ENCODE assay signal across 8 cellular contexts in genomic region chr14:77457115-77457521, GRCh38. TPM values are rescaled to one million over a fixed set of nuclear protein-coding genes. Genes with fewer than 3 reads are reported as not detected.
A peak's percentile ranks its signal among the peaks of the same experiment; 100 is the strongest.
DNase-seq lines count a peak whose midpoint lies in the region; ATAC-seq, FAIRE-seq and TF ChIP-seq lines count a peak whose summit lies in the region.

No MANE protein-coding gene starts in this region.

- H3K27me3 ChIP-seq in iPS-15b (ENCODE audit: control insufficient read depth, insufficient read depth, low read length) (no peaks in the 10 kb centered on the region), stomach (no peaks in the 10 kb centered on the region)

- H3K4me1 Mint-ChIP-seq in activated T-helper 1 cell treated with anti-CD3 and anti-CD28 coated beads, Interleukin-12 subunit alpha, Interleukin-12 subunit beta, Interleukin-2, Interleukin-4 antibody, amounts not matched to agents 30 ng/mL and 10 ng/mL and 1 ng/mL, durations not matched to agents 14 hours and 24 hours and 36 hours (ENCODE audit: low read depth) = peaks cover 29% of the 10 kb centered on the region

- peak overlapping the region; percentile 100 for H3K27ac Mint-ChIP-seq in activated T-helper 1 cell treated with anti-CD3 and anti-CD28 coated beads, Interleukin-12 subunit alpha, Interleukin-12 subunit beta, Interleukin-2, Interleukin-4 antibody, amounts not matched to agents 30 ng/mL and 10 ng/mL and 1 ng/mL, durations not matched to agents 14 hours and 24 hours and 36 hours

- peak; percentile 94 for TF ChIP-seq POLR2A in GM18526 (IDR thresholded peaks at IDR 0.05; ENCODE audit: extremely low read depth, insufficient read length)
- TF ChIP-seq POLR2A in stomach (IDR thresholded peaks at IDR 0.05) = no peak

- no peak for TF ChIP-seq EP300 in stomach (IDR thresholded peaks at IDR 0.05)

- no peaks in the 10 kb centered on the region for H3K27me3 Mint-ChIP-seq in activated T-helper 1 cell treated with anti-CD3 and anti-CD28 coated beads, Interleukin-12 subunit alpha, Interleukin-12 subunit beta, Interleukin-2, Interleukin-4 antibody, amounts not matched to agents 30 ng/mL and 10 ng/mL and 1 ng/mL, durations not matched to agents 14 hours and 24 hours and 36 hours (ENCODE audit: insufficient read depth)

- H3K4me3 ChIP-seq in iPS-15b (ENCODE audit: low read depth, low read length) (peak overlapping the region; percentile 100), stomach (peak overlapping the region; percentile 87 to 98 (median 98))

- ATAC-seq in HG03039 (IDR thresholded peaks at IDR 0.05; ENCODE audit: unreplicated experiment) (peak; percentile 12), sciatic nerve (no peak)

- no peak for DNase-seq in activated T-helper 1 cell treated with anti-CD3 and anti-CD28 coated beads, Interleukin-12 subunit alpha, Interleukin-12 subunit beta, Interleukin-2, Interleukin-4 antibody, amounts not matched to agents 30 ng/mL and 10 ng/mL and 1 ng/mL, durations not matched to agents 14 hours and 24 hours and 36 hours (ENCODE audit: low spot score)
- DNase-seq in stomach = no peak
- no peak for DNase-seq in anterior cingulate cortex (lab: John Stamatoyannopoulos, UW)
- no peak for DNase-seq in HTR-8/SVneo (ENCODE audit: insufficient read length, low spot score)
- no peak for DNase-seq in sciatic nerve (ENCODE audit: low spot score)

- WGBS in stomach, 5 donors = 0 to 1% (median 0%) methylated on average over 15 to 18 of the region's 18 CpGs

- H3K9ac ChIP-seq in iPS-15b (ENCODE audit: low read depth, low read length) = peak overlapping the region; percentile 92

- TF ChIP-seq CTCF in stomach (IDR thresholded peaks at IDR 0.05) = no peak

- intact Hi-C loops in activated T-helper 1 cell treated with anti-CD3 and anti-CD28 coated beads, Interleukin-12 subunit alpha, Interleukin-12 subunit beta, Interleukin-2, Interleukin-4 antibody, amounts not matched to agents 30 ng/mL and 10 ng/mL and 1 ng/mL, durations not matched to agents 14 hours and 24 hours and 36 hours (cut with micrococcal nuclease) = loop anchor here (1.0 to 10.0 kb wide), 12 partner anchors 80 to 1304 kb away; partner anchors contain the start of genes ADCK1, ALKBH1, CIPC and GSTZ1
- intact Hi-C loops in stomach (cut with DNase I; ENCODE audit: low total_unique reads) = loop anchor here (10.0 kb wide), 2 partner anchors 88 to 132 kb away; partner anchors contain the start of genes GSTZ1 and POMT2
- intact Hi-C loops in sciatic nerve (cut with DNase I) = no loop called here

- H3K36me3 Mint-ChIP-seq in activated T-helper 1 cell treated with anti-CD3 and anti-CD28 coated beads, Interleukin-12 subunit alpha, Interleukin-12 subunit beta, Interleukin-2, Interleukin-4 antibody, amounts not matched to agents 30 ng/mL and 10 ng/mL and 1 ng/mL, durations not matched to agents 14 hours and 24 hours and 36 hours (ENCODE audit: low read depth) = peaks cover 31% of the 10 kb centered on the region

- FAIRE-seq in HTR-8/SVneo (lab: Jason Lieb, UNC) = no peak

- no peaks in the 10 kb centered on the region for H3K9me3 ChIP-seq in iPS-15b (ENCODE audit: control insufficient read depth, insufficient read depth, low read length)
- H3K9me3 ChIP-seq in stomach = no peaks in the 10 kb centered on the region

- peaks cover 18% of the 10 kb centered on the region for H3K36me3 ChIP-seq in iPS-15b (ENCODE audit: control insufficient read depth, insufficient read depth, low read length)
- peaks cover 34 to 46% (median 43%) of the 10 kb centered on the region in 4 donors for H3K36me3 ChIP-seq in stomach

- peak overlapping the region; percentile 79 to 96 (median 93) for H3K27ac ChIP-seq in stomach

- H3K4me3 Mint-ChIP-seq in activated T-helper 1 cell treated with anti-CD3 and anti-CD28 coated beads, Interleukin-12 subunit alpha, Interleukin-12 subunit beta, Interleukin-2, Interleukin-4 antibody, amounts not matched to agents 30 ng/mL and 10 ng/mL and 1 ng/mL, durations not matched to agents 14 hours and 24 hours and 36 hours = peak overlapping the region; percentile 100

- H3K4me1 ChIP-seq in iPS-15b (ENCODE audit: control insufficient read depth, insufficient read depth, low read length) (peaks cover 6% of the 10 kb centered on the region), stomach (peaks cover 13 to 49% (median 35%) of the 10 kb centered on the region in 4 donors)

- no peaks in the 10 kb centered on the region for H3K9me3 Mint-ChIP-seq in activated T-helper 1 cell treated with anti-CD3 and anti-CD28 coated beads, Interleukin-12 subunit alpha, Interleukin-12 subunit beta, Interleukin-2, Interleukin-4 antibody, amounts not matched to agents 30 ng/mL and 10 ng/mL and 1 ng/mL, durations not matched to agents 14 hours and 24 hours and 36 hours

RNA-seq across cellular contexts. Expression of gene VIPAS39, which starts 0.3 kb away (rescaled TPM):
- total RNA-seq in activated T-helper 1 cell treated with anti-CD3 and anti-CD28 coated beads, Interleukin-12 subunit alpha, Interleukin-12 subunit beta, Interleukin-2, Interleukin-4 antibody, amounts not matched to agents 30 ng/mL and 10 ng/mL and 1 ng/mL, durations not matched to agents 14 hours and 24 hours and 36 hours = 17.3 and 18.7 TPM in 2 replicates
- 10 to 100 TPM in 4 of 5 donors, 1 to 10 TPM in 1; 7.2 to 53.1 (median 20.2) TPM for total RNA-seq in stomach
- 10 to 100 TPM in 1 of 3 donors, 1 to 10 TPM in 2; 6.3 to 11.0 (median 9.3) TPM for polyA plus RNA-seq in stomach
- total RNA-seq in sciatic nerve = 17.9 TPM

RNA-seq across cellular contexts. Expression of gene AHSA1, which starts 0.8 kb away (rescaled TPM):
- total RNA-seq in activated T-helper 1 cell treated with anti-CD3 and anti-CD28 coated beads, Interleukin-12 subunit alpha, Interleukin-12 subunit beta, Interleukin-2, Interleukin-4 antibody, amounts not matched to agents 30 ng/mL and 10 ng/mL and 1 ng/mL, durations not matched to agents 14 hours and 24 hours and 36 hours = 370 and 383 TPM in 2 replicates
- total RNA-seq in stomach = 100 to 1,000 TPM in 1 of 5 donors, 10 to 100 TPM in 4; 47.2 to 109 (median 76.4) TPM
- 10 to 100 TPM; 73.7 to 95.3 (median 78.5) TPM for polyA plus RNA-seq in stomach
- 90.1 TPM for total RNA-seq in sciatic nerve

RNA-seq across cellular contexts. Expression of gene NOXRED1, which starts 33.8 kb away (rescaled TPM):
- total RNA-seq in activated T-helper 1 cell treated with anti-CD3 and anti-CD28 coated beads, Interleukin-12 subunit alpha, Interleukin-12 subunit beta, Interleukin-2, Interleukin-4 antibody, amounts not matched to agents 30 ng/mL and 10 ng/mL and 1 ng/mL, durations not matched to agents 14 hours and 24 hours and 36 hours = 0.18 and 0.91 TPM in 2 replicates
- total RNA-seq in stomach = under 1 TPM in 1 of 5 donors, not detected in 4; 0.18 TPM
- polyA plus RNA-seq in stomach = under 1 TPM in 2 of 3 donors, not detected in 1; 0.08 to 0.46 TPM
- 1.0 TPM for total RNA-seq in sciatic nerve

RNA-seq across cellular contexts. Expression of gene ISM2, which starts 41.5 kb away (rescaled TPM):
- 0.08 TPM in 1 of 2 replicates, not detected in the other for total RNA-seq in activated T-helper 1 cell treated with anti-CD3 and anti-CD28 coated beads, Interleukin-12 subunit alpha, Interleukin-12 subunit beta, Interleukin-2, Interleukin-4 antibody, amounts not matched to agents 30 ng/mL and 10 ng/mL and 1 ng/mL, durations not matched to agents 14 hours and 24 hours and 36 hours
- under 1 TPM in 1 of 5 donors, not detected in 4; 0.37 TPM for total RNA-seq in stomach
- under 1 TPM in 1 of 3 donors, not detected in 2; 0.23 TPM for polyA plus RNA-seq in stomach
- 0.31 TPM for total RNA-seq in sciatic nerve
